8 cellular contexts compared by ENCODE assay signal in the genomic region with DNA sequence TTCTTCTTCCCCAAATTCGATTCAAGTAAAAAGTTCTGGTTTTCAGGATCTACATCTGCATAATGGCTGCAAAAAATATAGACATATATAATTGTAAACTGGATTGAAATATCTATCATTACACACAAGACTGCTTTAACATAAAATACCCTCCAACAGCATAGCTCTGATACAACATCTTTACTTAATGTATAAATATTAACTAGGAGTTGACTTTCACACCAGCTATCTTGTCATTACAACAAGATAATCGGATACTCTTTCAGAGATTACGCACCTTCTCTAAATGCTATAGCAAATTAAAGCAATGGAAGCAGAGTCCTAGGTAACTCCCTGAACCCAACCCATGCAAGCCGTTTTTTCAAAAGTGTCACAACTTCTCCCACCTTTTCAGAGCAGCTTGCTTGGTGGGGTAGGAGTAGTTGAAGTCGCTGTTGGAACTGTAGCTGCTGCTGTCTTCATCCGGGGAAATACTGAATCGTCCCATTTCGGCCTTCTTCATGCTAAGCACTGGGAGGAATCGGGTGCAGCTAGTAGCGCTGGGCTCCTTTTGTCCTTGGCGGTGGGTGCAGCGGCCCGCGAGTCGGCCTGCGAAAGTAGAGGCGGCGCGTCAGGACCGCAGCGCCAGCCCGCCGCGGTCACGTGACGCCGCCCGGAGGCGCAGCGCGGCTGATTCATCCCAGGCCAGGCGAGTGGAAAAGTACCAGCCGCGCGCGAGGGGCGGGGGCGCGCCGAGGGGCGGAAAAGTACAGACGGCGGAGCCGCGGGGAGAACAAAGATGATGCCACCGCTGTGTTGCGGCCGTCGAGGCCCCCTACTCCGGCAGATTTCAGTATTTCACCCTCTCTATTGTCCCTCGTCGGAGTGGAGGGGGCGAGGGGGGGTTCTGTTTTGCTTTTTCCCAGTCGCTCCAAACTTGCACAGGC. TPM values are rescaled to one million over a fixed set of nuclear protein-coding genes. Genes with fewer than 3 reads are reported as not detected.
A peak's percentile ranks its signal among the peaks of the same experiment; 100 is the strongest.
DNase-seq lines count a peak whose midpoint lies in the region; TF ChIP-seq lines count a peak whose summit lies in the region.

No MANE protein-coding gene starts in this region.

- H3K27me3 Mint-ChIP-seq in Caco-2 (ENCODE audit: insufficient read depth, unreplicated experiment) (no peaks in the 10 kb centered on the region), endothelial cell (ENCODE audit: unreplicated experiment) (peaks cover 21% of the 10 kb centered on the region)

- no TSS peak for BruUV-seq in Caco-2 (replicated peaks; lab: Mats Ljungman, UMichigan)

- H3K9me3 Mint-ChIP-seq in Caco-2 (ENCODE audit: unreplicated experiment) (no peaks in the 10 kb centered on the region), endothelial cell (ENCODE audit: unreplicated experiment) (no peaks in the 10 kb centered on the region)

- peaks cover 12% of the 10 kb centered on the region for H3K36me3 ChIP-seq in Caco-2 (ENCODE audit: control insufficient read depth, insufficient read depth, low read length)

- no peak for TF ChIP-seq CTCF in Caco-2 (IDR thresholded peaks at IDR 0.05; ENCODE audit: insufficient read depth in 1 of 2, low read depth in 1 of 2, low read length in 1 of 2, severe bottlenecking in 1 of 2, unreplicated experiment in 1 of 2)
- TF ChIP-seq CTCF in GM20000 (IDR thresholded peaks at IDR 0.05; ENCODE audit: extremely low read depth, missing control alignments): no peak
- no peak for TF ChIP-seq CTCF in endothelial cell (IDR thresholded peaks at IDR 0.05; ENCODE audit: unreplicated experiment)

- H3K4me1 Mint-ChIP-seq in Caco-2 (ENCODE audit: low read depth, unreplicated experiment) (peaks cover 29% of the 10 kb centered on the region), endothelial cell (ENCODE audit: unreplicated experiment) (peaks cover 37% of the 10 kb centered on the region)

- CTCF ChIA-PET in Caco-2 (lab: Charles Lee): interaction anchor here (3.4 kb wide), 1 partner anchor 290 kb away, joined by 18 read pairs; no protein-coding TSS in a partner anchor

- peaks cover 41% of the 10 kb centered on the region for H3K4me1 ChIP-seq in Caco-2

- peak overlapping the region; percentile 83 for H3K4me3 ChIP-seq in Caco-2 (ENCODE audit: low read depth, low read length)

- H3K36me3 Mint-ChIP-seq in Caco-2 (ENCODE audit: insufficient read depth, unreplicated experiment) (peaks cover 74% of the 10 kb centered on the region), endothelial cell (ENCODE audit: low read depth, unreplicated experiment) (peaks cover 48% of the 10 kb centered on the region)

- DNase-seq in Caco-2 (peak; percentile 92 to 97), GM20000 (ENCODE audit: low spot score) (peak; percentile 91), HPDE6-E6E7 (ENCODE audit: extremely low spot score) (peak; percentile 61), NOMO-1 treated with dmso at 0.1 percent for 144 hours (lab: John Stamatoyannopoulos, UW; ENCODE audit: unreplicated experiment) (peak; percentile 84), endothelial cell (ENCODE audit: low spot score) (peak; percentile 96), middle frontal gyrus (ENCODE audit: extremely low spot score, low spot score) (peak; percentile 93)
- peak; percentile 96 for DNase-seq in activated CD8-positive, alpha-beta memory T cell treated with anti-CD3 and anti-CD28 coated beads, Interleukin-2, amount 50 U/mL, for 4 hours
- peak; percentile 90 to 91 for DNase-seq in stimulated activated CD8-positive, alpha-beta memory T cell treated with anti-CD3 and anti-CD28 coated beads, Interleukin-2, amount 100 ng/mL, for 48 hours (ENCODE audit: low read depth in 2 of 2)

- H3K27ac Mint-ChIP-seq in Caco-2 (ENCODE audit: unreplicated experiment): peak overlapping the region; percentile 100
- H3K27ac Mint-ChIP-seq in endothelial cell (ENCODE audit: unreplicated experiment): peak overlapping the region; percentile 96

- H3K4me3 Mint-ChIP-seq in Caco-2 (ENCODE audit: unreplicated experiment) (peak overlapping the region; percentile 76), endothelial cell (ENCODE audit: unreplicated experiment) (peak overlapping the region; percentile 97)

- intact Hi-C loops in Caco-2 (cut with micrococcal nuclease; ENCODE audit: unreplicated experiment): loop anchor here (1.0 to 5.0 kb wide), 3 partner anchors 84 to 379 kb away; a partner anchor contains a TSS

- no peaks in the 10 kb centered on the region for H3K27me3 ChIP-seq in Caco-2 (replicated peaks; ENCODE audit: control insufficient read depth, insufficient read depth, low read length)

- POLR2A ChIA-PET in Caco-2 (lab: Charles Lee): interaction anchor here (0.7 to 1.9 kb wide), 6 partner anchors 9 to 290 kb away, joined by 3 to 4 read pairs (median 4); no protein-coding TSS in a partner anchor

- no peaks in the 10 kb centered on the region for H3K9me3 ChIP-seq in Caco-2

RNA-seq across cellular contexts. Expression of a gene that starts 1.5 kb away (rescaled TPM):
- total RNA-seq in Caco-2 (2022): 317 and 331 TPM in 2 replicates
- total RNA-seq in endothelial cell (ENCODE audit: unreplicated experiment): 249 TPM

Comparison
In these comparisons a context has a peak if more than half of its experiments do, and no peak if none do; other contexts are left out.
1. Peak in every context shown above with its lines: DNase-seq and H3K4me3 ChIP-seq.